In genomic region chr7:143285454-143285756, GRCh38 we compare ENCODE assay signal across 14 cellular contexts. TPM values are rescaled to one million over a fixed set of nuclear protein-coding genes. Genes with fewer than 3 reads are reported as not detected.
DNase-seq lines count a peak whose midpoint lies in the region; ATAC-seq, FAIRE-seq and TF ChIP-seq lines count a peak whose summit lies in the region.
"Had no signal": no experiment of that assay in that cellular context is flagged by ENCODE, and none has a peak within 500 bp of the region (broad histone marks: within the 10 kb centered on the region; RNA-seq: fewer than 3 reads in every experiment).

No MANE protein-coding gene starts in this region.

- H3K27ac ChIP-seq in K562 (ENCODE audit: extremely low read depth, low read depth, low read length): no peak overlapping the region

- TF ChIP-seq RAD21 in K562 (CRISPR knock-in tag; conservative IDR thresholded peaks at IDR 0.05 in 1 of 2, IDR thresholded peaks at IDR 0.05 in 1 of 2): no peak

- peak overlapping the region; percentile 63 for H3K4me3 Mint-ChIP-seq in progenitor cell of endocrine pancreas (ENCODE audit: low read depth)
- H3K4me3 Mint-ChIP-seq: activated CD4-positive, alpha-beta T cell treated with anti-CD3 and anti-CD28 coated beads for 36 hours had no signal

- H3K9me3 Mint-ChIP-seq in progenitor cell of endocrine pancreas (ENCODE audit: low read depth): peaks cover 8% of the 10 kb centered on the region

- peaks cover under 1% of the 10 kb centered on the region for H3K9me1 ChIP-seq in K562 (ENCODE audit: control insufficient read depth, insufficient read depth, low read length)

- no peaks in the 10 kb centered on the region for H3K27me3 Mint-ChIP-seq in progenitor cell of endocrine pancreas
- H3K27me3 Mint-ChIP-seq: activated CD4-positive, alpha-beta T cell treated with anti-CD3 and anti-CD28 coated beads for 36 hours had no signal

- peaks cover 22% of the 10 kb centered on the region for H3K79me2 ChIP-seq in K562 (ENCODE audit: control insufficient read depth, insufficient read depth, low read length)

- in situ Hi-C loops in K562 (cut with MboI): no loop called here

- no peak for FAIRE-seq in K562 (lab: Jason Lieb, UNC)
- FAIRE-seq: endometrium, islet of Langerhans had no signal

- peaks cover 7% of the 10 kb centered on the region for H3K9me3 ChIP-seq in K562 (replicated peaks; ENCODE audit: control insufficient read depth, insufficient read depth, low read depth, low read length)

- CTCF ChIA-PET in K562 (lab: Yijun Ruan, JAX; ENCODE audit: low intra/inter-chr PET ratio): no interaction called here

- H3K27ac Mint-ChIP-seq in progenitor cell of endocrine pancreas: peak overlapping the region; percentile 73
- H3K27ac Mint-ChIP-seq: activated CD4-positive, alpha-beta T cell treated with anti-CD3 and anti-CD28 coated beads for 36 hours had no signal

- H3K4me2 ChIP-seq in K562 (ENCODE audit: insufficient read depth, low read length): peak overlapping the region; percentile 47

- H3K36me3 ChIP-seq in H7 (replicated peaks; ENCODE audit: control insufficient read depth, insufficient read depth, low read length) (no peaks in the 10 kb centered on the region; the same call in 1 of the 2 replicates), K562 (ENCODE audit: control insufficient read depth, insufficient read depth, low read length) (peaks cover 10% of the 10 kb centered on the region; the same call in 1 of the 3 replicates)

- POLR2A ChIA-PET in K562 (lab: Yijun Ruan, JAX): interaction anchor here (0.6 kb wide), 1 partner anchor 141 kb away, joined by 3 read pairs; no protein-coding TSS in a partner anchor

- H3K4me3 ChIP-seq in H7 (ENCODE audit: insufficient read depth, low read depth, low read length) (peak overlapping the region; percentile 44; the same call in 1 of the 2 replicates), K562 (no peak overlapping the region)

- TF ChIP-seq EP300 in K562 (IDR thresholded peaks at IDR 0.05; ENCODE audit: low read length): no peak

- H3K4me1 Mint-ChIP-seq in progenitor cell of endocrine pancreas (ENCODE audit: low read depth): peaks cover 29% of the 10 kb centered on the region

- peaks cover 25% of the 10 kb centered on the region in 2 experiments; a peak in 4 of 5 replicates for H3K4me1 ChIP-seq in K562 (replicated peaks in 1 of 2; ENCODE audit: control insufficient read depth in 2 of 2, insufficient read depth in 2 of 2, low read length in 2 of 2)

- BruUV-seq in K562 (replicated peaks; lab: Mats Ljungman, UMichigan): no TSS peak

- WGBS in K562 (ENCODE audit: insufficient coverage, low coverage, missing lambda C conversion rate): 81% methylated on average over 3 of the region's 3 CpGs

- H3K36me3 Mint-ChIP-seq in progenitor cell of endocrine pancreas (ENCODE audit: insufficient read depth): peaks cover 9% of the 10 kb centered on the region

- TF ChIP-seq CTCF in K562 (IDR thresholded peaks at IDR 0.05 in 2 of 3, conservative IDR thresholded peaks at IDR 0.05 in 1 of 3; ENCODE audit: insufficient read depth in 2 of 3, low read depth in 1 of 3, low read length in 3 of 3): no peak
- no peak for TF ChIP-seq CTCF in progenitor cell of endocrine pancreas (IDR thresholded peaks at IDR 0.05; ENCODE audit: unreplicated experiment)

- no peak for TF ChIP-seq POLR2A in K562 (conservative IDR thresholded peaks at IDR 0.05)

- DNase-seq in H7 (peak; percentile 27), K562 (ENCODE audit: extremely low read depth in 1 of 4, low spot score in 3 of 4) (peak in 1 of 4 experiments; percentile 14), iPS-NIHi7 (ENCODE audit: extremely low spot score) (peak; percentile 10), progenitor cell of endocrine pancreas (ENCODE audit: low spot score, unreplicated experiment) (no peak), RKO (ENCODE audit: low spot score) (no peak)
- no peak for DNase-seq in stimulated activated CD4-positive, alpha-beta T cell treated with anti-CD3 and anti-CD28 coated beads, Interleukin-4, amount 100 ng/mL, for 24 hours
- no peak for DNase-seq in central memory CD4-positive, alpha-beta T cell
- DNase-seq: activated CD4-positive, alpha-beta T cell treated with anti-CD3 and anti-CD28 coated beads for 36 hours; activated naive CD4-positive, alpha-beta T cell treated with Interleukin-2 at 50 U/mL for 16 hours; Karpas-422; SIG-M5 had no signal

- H3K9ac ChIP-seq in K562 (ENCODE audit: insufficient read depth in 1 of 2, low read depth in 2 of 2, low read length in 2 of 2): peak overlapping the region in 1 of 2 experiments; percentile 18; a peak in 1 of 4 replicates

- no peak for ATAC-seq in K562
- ATAC-seq in HG02763 (IDR thresholded peaks at IDR 0.05; ENCODE audit: unreplicated experiment): no peak
- ATAC-seq: activated CD4-positive, alpha-beta T cell treated with anti-CD3 and anti-CD28 coated beads for 36 hours had no signal

- no peaks in the 10 kb centered on the region; the same call in 1 of the 2 replicates for H4K20me1 ChIP-seq in K562 (replicated peaks; ENCODE audit: control insufficient read depth, insufficient read depth, low read length)

- peaks cover 23% of the 10 kb centered on the region for H3K27me3 ChIP-seq in H7 (ENCODE audit: control insufficient read depth, insufficient read depth, low read length)
- H3K27me3 ChIP-seq in K562 (ENCODE audit: control insufficient read depth in 2 of 2, insufficient read depth in 2 of 2, low read length in 2 of 2): no peaks in the 10 kb centered on the region

- intact Hi-C loops in K562 (cut with micrococcal nuclease): no loop called here

- H2AFZ ChIP-seq in K562 (ENCODE audit: low read depth, low read length): peak overlapping the region; percentile 82

RNA-seq across cellular contexts. Expression of gene TMEM139, which starts 0.6 kb away (rescaled TPM):
- 1.2 and 2.5 TPM in 2 replicates for total RNA-seq in H7 (2014; rRNA removed; shearing (Covaris generic))
- total RNA-seq in K562 (2011; cell fraction: chromatin; rRNA removed; ENCODE audit: low replicate concordance): 0.39 and 0.83 TPM in 2 replicates
- total RNA-seq in K562 (2011; cell fraction: nucleolus; rRNA removed): 0.33 and 1.1 TPM in 2 replicates
- total RNA-seq in K562 (2011; cell fraction: nucleoplasm; rRNA removed): 0.99 and 1.8 TPM in 2 replicates
- total RNA-seq in K562 (2014; rRNA removed): 0.27 and 0.78 TPM in 2 replicates
- total RNA-seq in K562 (2014; rRNA removed; fragmentation: Illumina TruSeq; extraction: Trizol): 0.87 and 1.1 TPM in 2 replicates
- 0.29 and 0.75 TPM in 2 replicates for total RNA-seq in K562 (2015; rRNA removed; fragmentation: Illumina TruSeq; extraction: Trizol)
- total RNA-seq in K562 (2021): 0.81 and 1.5 TPM in 2 replicates
- polyA plus RNA-seq in K562 (2011; rRNA removed): 0.20 and 0.31 TPM in 2 replicates
- 0.09 and 0.16 TPM in 2 replicates for polyA plus RNA-seq in K562 (2011; cell fraction: cytosol; rRNA removed)
- 0.48 and 0.53 TPM in 2 replicates for polyA plus RNA-seq in K562 (2011; cell fraction: nucleus; rRNA removed)
- 0.91 and 1.2 TPM in 2 replicates for polyA plus RNA-seq in K562 (2012)
- 1.2 and 1.8 TPM in 2 replicates for polyA plus RNA-seq in K562 (2014; fragmentation: Illumina TruSeq; extraction: Trizol)
- 1 to 10 TPM in 1 of 2 experiments, under 1 TPM in 1; 0.79 to 1.1 TPM for polyA plus RNA-seq in K562 (2014; fragmentation: Nextera tagmentation; extraction: Ambion mirVana)
- 0.44 and 2.0 TPM in 2 replicates for polyA plus RNA-seq in K562 (2014; rRNA removed)
- polyA minus RNA-seq in K562 (2011; rRNA and poly(A)+ RNA removed): 0.11 and 0.15 TPM in 2 replicates
- not detected in 2 replicates for polyA minus RNA-seq in K562 (2011; cell fraction: cytosol; rRNA and poly(A)+ RNA removed)
- polyA minus RNA-seq in K562 (2011; cell fraction: nucleus; rRNA and poly(A)+ RNA removed): 0.13 and 0.56 TPM in 2 replicates
- total RNA-seq in progenitor cell of endocrine pancreas: 4.7 and 5.1 TPM in 2 replicates

RNA-seq across cellular contexts. Expression of gene CASP2, which starts 2.7 kb away (rescaled TPM):
- 12.2 and 13.1 TPM in 2 replicates for total RNA-seq in H7 (2014; rRNA removed; shearing (Covaris generic))
- total RNA-seq in K562 (2011; cell fraction: chromatin; rRNA removed; ENCODE audit: low replicate concordance): 125 and 133 TPM in 2 replicates
- 50.5 and 53.8 TPM in 2 replicates for total RNA-seq in K562 (2011; cell fraction: nucleolus; rRNA removed)
- total RNA-seq in K562 (2011; cell fraction: nucleoplasm; rRNA removed): 91.9 and 132 TPM in 2 replicates
- total RNA-seq in K562 (2014; rRNA removed): 21.7 and 29.5 TPM in 2 replicates
- 22.7 and 23.0 TPM in 2 replicates for total RNA-seq in K562 (2014; rRNA removed; fragmentation: Illumina TruSeq; extraction: Trizol)
- 24.1 and 25.8 TPM in 2 replicates for total RNA-seq in K562 (2015; rRNA removed; fragmentation: Illumina TruSeq; extraction: Trizol)
- total RNA-seq in K562 (2021): 64.8 and 64.9 TPM in 2 replicates
- 29.9 and 43.5 TPM in 2 replicates for polyA plus RNA-seq in K562 (2011; rRNA removed)
- 26.0 and 41.6 TPM in 2 replicates for polyA plus RNA-seq in K562 (2011; cell fraction: cytosol; rRNA removed)
- polyA plus RNA-seq in K562 (2011; cell fraction: nucleus; rRNA removed): 72.1 and 80.4 TPM in 2 replicates
- 20.6 and 22.6 TPM in 2 replicates for polyA plus RNA-seq in K562 (2012)
- polyA plus RNA-seq in K562 (2014; fragmentation: Illumina TruSeq; extraction: Trizol): 36.7 and 44.5 TPM in 2 replicates
- 10 to 100 TPM; 20.6 to 22.3 TPM for polyA plus RNA-seq in K562 (2014; fragmentation: Nextera tagmentation; extraction: Ambion mirVana)
- polyA plus RNA-seq in K562 (2014; rRNA removed): 18.8 and 22.2 TPM in 2 replicates
- 99.3 and 105 TPM in 2 replicates for polyA minus RNA-seq in K562 (2011; rRNA and poly(A)+ RNA removed)
- polyA minus RNA-seq in K562 (2011; cell fraction: cytosol; rRNA and poly(A)+ RNA removed): 63.1 and 80.5 TPM in 2 replicates
- 38.5 and 59.5 TPM in 2 replicates for polyA minus RNA-seq in K562 (2011; cell fraction: nucleus; rRNA and poly(A)+ RNA removed)
- 65.5 and 68.9 TPM in 2 replicates for total RNA-seq in progenitor cell of endocrine pancreas

RNA-seq across cellular contexts. Expression of gene GSTK1, which starts 22.2 kb away (rescaled TPM):
- 51.8 and 51.9 TPM in 2 replicates for total RNA-seq in H7 (2014; rRNA removed; shearing (Covaris generic))
- total RNA-seq in K562 (2011; cell fraction: chromatin; rRNA removed; ENCODE audit: low replicate concordance): 133 and 253 TPM in 2 replicates
- total RNA-seq in K562 (2011; cell fraction: nucleolus; rRNA removed): 236 and 238 TPM in 2 replicates
- total RNA-seq in K562 (2011; cell fraction: nucleoplasm; rRNA removed): 199 TPM in 2 replicates
- total RNA-seq in K562 (2014; rRNA removed) (233 TPM in 2 replicates), K562 (2014; rRNA removed; fragmentation: Illumina TruSeq; extraction: Trizol) (126 and 155 TPM in 2 replicates), K562 (2015; rRNA removed; fragmentation: Illumina TruSeq; extraction: Trizol) (178 and 183 TPM in 2 replicates), K562 (2021) (169 and 186 TPM in 2 replicates), progenitor cell of endocrine pancreas (110 and 114 TPM in 2 replicates)
- polyA plus RNA-seq in K562 (2011; rRNA removed) (189 and 198 TPM in 2 replicates), K562 (2014; fragmentation: Illumina TruSeq; extraction: Trizol) (265 and 322 TPM in 2 replicates), K562 (2014; fragmentation: Nextera tagmentation; extraction: Ambion mirVana) (100 to 1,000 TPM; 392 to 441 TPM), K562 (2014; rRNA removed) (381 and 422 TPM in 2 replicates)
- polyA plus RNA-seq in K562 (2011; cell fraction: cytosol; rRNA removed): 214 and 232 TPM in 2 replicates
- polyA plus RNA-seq in K562 (2011; cell fraction: nucleus; rRNA removed): 383 and 452 TPM in 2 replicates
- 231 and 267 TPM in 2 replicates for polyA plus RNA-seq in K562 (2012)
- polyA minus RNA-seq in K562 (2011; rRNA and poly(A)+ RNA removed): 86.7 and 96.7 TPM in 2 replicates
- polyA minus RNA-seq in K562 (2011; cell fraction: cytosol; rRNA and poly(A)+ RNA removed): 67.2 and 68.9 TPM in 2 replicates
- 53.6 and 82.6 TPM in 2 replicates for polyA minus RNA-seq in K562 (2011; cell fraction: nucleus; rRNA and poly(A)+ RNA removed)

RNA-seq across cellular contexts. Expression of gene CLCN1, which starts 30.5 kb away (rescaled TPM):
- total RNA-seq in H7 (2014; rRNA removed; shearing (Covaris generic)): 0.11 and 0.21 TPM in 2 replicates
- not detected in 2 replicates for total RNA-seq in K562 (2011; cell fraction: chromatin; rRNA removed; ENCODE audit: low replicate concordance)
- total RNA-seq in K562 (2011; cell fraction: nucleolus; rRNA removed): not detected in 2 replicates
- total RNA-seq in K562 (2011; cell fraction: nucleoplasm; rRNA removed): not detected in 2 replicates
- total RNA-seq in K562 (2014; rRNA removed) (not detected in 2 replicates), K562 (2014; rRNA removed; fragmentation: Illumina TruSeq; extraction: Trizol) (0.11 TPM in 1 of 2 replicates, not detected in the other), K562 (2015; rRNA removed; fragmentation: Illumina TruSeq; extraction: Trizol) (0.04 TPM in 1 of 2 replicates, not detected in the other), K562 (2021) (not detected in 2 replicates), progenitor cell of endocrine pancreas (0.09 and 0.14 TPM in 2 replicates)
- polyA plus RNA-seq in K562 (2011; rRNA removed) (0.04 TPM in 1 of 2 replicates, not detected in the other), K562 (2014; fragmentation: Illumina TruSeq; extraction: Trizol) (not detected in 2 replicates), K562 (2014; fragmentation: Nextera tagmentation; extraction: Ambion mirVana) (under 1 TPM in 1 of 2 experiments, not detected in 1; 0.07 TPM), K562 (2014; rRNA removed) (0.01 and 0.09 TPM in 2 replicates)
- 0.24 TPM in 1 of 2 replicates, not detected in the other for polyA plus RNA-seq in K562 (2011; cell fraction: cytosol; rRNA removed)
- polyA plus RNA-seq in K562 (2011; cell fraction: nucleus; rRNA removed): not detected in 2 replicates
- polyA plus RNA-seq in K562 (2012): 0.04 and 0.32 TPM in 2 replicates
- polyA minus RNA-seq in K562 (2011; rRNA and poly(A)+ RNA removed): not detected in 2 replicates
- polyA minus RNA-seq in K562 (2011; cell fraction: cytosol; rRNA and poly(A)+ RNA removed): not detected in 2 replicates
- polyA minus RNA-seq in K562 (2011; cell fraction: nucleus; rRNA and poly(A)+ RNA removed): 0.13 TPM in 1 of 2 replicates, not detected in the other

Comparison
In these comparisons a context has a peak if more than half of its experiments do, and no peak if none do; other contexts are left out.
1. DNase-seq: peak in H7 (single experiment) and iPS-NIHi7 (single experiment); none in progenitor cell of endocrine pancreas (single experiment), stimulated activated CD4-positive, alpha-beta T cell treated with anti-CD3 and anti-CD28 coated beads, Interleukin-4, amount 100 ng/mL, for 24 hours (single experiment), RKO (single experiment) and central memory CD4-positive, alpha-beta T cell (single experiment).